In the genomic region with DNA sequence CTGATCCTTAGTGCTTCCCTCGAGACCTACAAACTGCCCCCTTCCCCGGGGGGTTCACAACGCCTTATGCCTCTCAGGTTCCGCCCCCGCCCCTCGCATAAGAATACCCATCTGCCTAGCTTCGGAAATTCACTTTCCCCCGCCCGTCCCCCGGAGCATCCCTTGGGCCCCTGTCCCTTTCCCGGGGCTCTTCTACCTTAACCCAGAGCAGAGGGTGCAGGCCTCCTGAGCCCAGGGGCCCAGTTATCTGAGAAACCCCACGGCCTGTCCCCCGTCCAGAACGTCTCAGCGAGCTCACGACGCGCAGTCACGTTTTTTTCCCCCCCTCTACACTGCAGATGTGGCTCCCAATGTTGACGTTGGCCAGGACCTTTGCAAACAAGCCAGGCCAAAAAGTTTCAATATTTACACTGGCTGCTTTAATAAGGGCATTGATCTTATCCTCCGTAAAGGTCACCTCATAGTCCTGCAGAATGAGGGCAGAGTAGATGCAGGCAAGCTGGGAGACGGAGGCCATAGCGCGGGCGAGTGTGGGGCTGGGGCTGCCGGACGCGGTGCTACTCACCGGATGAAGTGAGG, we compare ENCODE assay signal across 8 cellular contexts. TPM values are rescaled to one million over a fixed set of nuclear protein-coding genes. Genes with fewer than 3 reads are reported as not detected.
DNase-seq lines count a peak whose midpoint lies in the region; ATAC-seq and TF ChIP-seq lines count a peak whose summit lies in the region.

No MANE protein-coding gene starts in this region.

- ATAC-seq in GM19372 (IDR thresholded peaks at IDR 0.05; ENCODE audit: low read depth, unreplicated experiment) (peak; percentile 25), HG03460 (IDR thresholded peaks at IDR 0.05; ENCODE audit: unreplicated experiment) (peak; percentile 16), GM18861 (IDR thresholded peaks at IDR 0.05; ENCODE audit: unreplicated experiment) (no peak)

- H3K4ac ChIP-seq in neuronal stem cell (ENCODE audit: low read length) = no peak overlapping the region

- H2BK120ac ChIP-seq in neuronal stem cell (ENCODE audit: low read depth, low read length) = no peak overlapping the region

- peaks cover 2% of the 10 kb centered on the region for H3K4me1 ChIP-seq in fibroblast of lung (ENCODE audit: control insufficient read depth, extremely low read depth, insufficient read depth, low read length)
- peaks cover 5 to 6% of the 10 kb centered on the region in 2 donors for H3K4me1 ChIP-seq in neuronal stem cell (ENCODE audit: control insufficient read depth in 2 of 2, insufficient read depth in 1 of 2, low read depth in 1 of 2, low read length in 2 of 2)

- no peak overlapping the region for H2BK15ac ChIP-seq in neuronal stem cell (ENCODE audit: low read length)

- H3K18ac ChIP-seq in neuronal stem cell (ENCODE audit: low read length) = peak overlapping the region; percentile 15

- no peaks in the 10 kb centered on the region for H3K9me3 ChIP-seq in fibroblast of lung (ENCODE audit: control insufficient read depth, insufficient read depth, low read depth, low read length)
- H3K9me3 ChIP-seq in neuronal stem cell (replicated peaks in 1 of 2; ENCODE audit: control insufficient read depth in 2 of 2, insufficient read depth in 1 of 2, low read depth in 1 of 2, low read length in 2 of 2) = no peaks in the 10 kb centered on the region

- no peak overlapping the region for H2AK5ac ChIP-seq in neuronal stem cell (ENCODE audit: low read depth, low read length)

- no peak overlapping the region for H2BK12ac ChIP-seq in neuronal stem cell (ENCODE audit: low read length)

- H2BK5ac ChIP-seq in neuronal stem cell (ENCODE audit: low read length) = peak overlapping the region; percentile 61

- peaks cover 14% of the 10 kb centered on the region for H3K79me2 ChIP-seq in fibroblast of lung (ENCODE audit: control insufficient read depth, insufficient read depth, low read length)

- H3K36me3 ChIP-seq in fibroblast of lung (ENCODE audit: control insufficient read depth, insufficient read depth, low read length) (no peaks in the 10 kb centered on the region), neuronal stem cell (replicated peaks in 1 of 2; ENCODE audit: control insufficient read depth in 2 of 2, insufficient read depth in 2 of 2, low read length in 2 of 2) (no peaks in the 10 kb centered on the region)

- peak overlapping the region; percentile 99 for H3K27ac ChIP-seq in fibroblast of lung (ENCODE audit: insufficient read depth, low read length)
- peak overlapping the region; percentile 53 for H3K27ac ChIP-seq in neuronal stem cell (replicated peaks; ENCODE audit: low read length)

- H3K23ac ChIP-seq in neuronal stem cell (ENCODE audit: low read depth, low read length, poor library complexity) = no peak overlapping the region

- peaks cover 2% of the 10 kb centered on the region for H3K79me1 ChIP-seq in neuronal stem cell (ENCODE audit: low read depth, low read length)

- peak; percentile 7 for DNase-seq in DMS 273 treated with DMSO at 0.1 percent for 48 hours (lab: John Stamatoyannopoulos, UW)
- peak; percentile 53 for DNase-seq in SW480 (ENCODE audit: low spot score)
- DNase-seq in fibroblast of lung (ENCODE audit: low read depth in 2 of 2) = peak; percentile 0 to 63
- peak; percentile 20 for DNase-seq in neuronal stem cell (ENCODE audit: low spot score)
- no peak for DNase-seq in AG08395 (ENCODE audit: low spot score)

- peak overlapping the region; percentile 21 for H3K14ac ChIP-seq in neuronal stem cell (ENCODE audit: low read length)

- WGBS in neuronal stem cell (ENCODE audit: extremely low coverage in 2 of 2, insufficient read length in 2 of 2, insufficient replicate concordance in 1 of 2), 2 donors = no CpG with 5 or more reads among the region's 29 CpGs

- TF ChIP-seq CTCF in fibroblast of lung (conservative IDR thresholded peaks at IDR 0.05 in 1 of 2, IDR thresholded peaks at IDR 0.05 in 1 of 2; ENCODE audit: low read depth in 1 of 2, low read length in 2 of 2) = no peak

- peak overlapping the region; percentile 74 for H3K9ac ChIP-seq in fibroblast of lung (ENCODE audit: insufficient read depth, low read length)
- H3K9ac ChIP-seq in neuronal stem cell (ENCODE audit: low read depth, low read length, poor library complexity) = peak overlapping the region; percentile 86

- H4K8ac ChIP-seq in neuronal stem cell (ENCODE audit: low read depth, low read length) = no peak overlapping the region

- no peak overlapping the region for H4K91ac ChIP-seq in neuronal stem cell (ENCODE audit: low read depth, low read length, poor library complexity)

- H3K27me3 ChIP-seq in fibroblast of lung (ENCODE audit: control insufficient read depth, insufficient read depth, low read length) (no peaks in the 10 kb centered on the region), neuronal stem cell (ENCODE audit: control insufficient read depth in 3 of 3, insufficient read depth in 3 of 3, low read depth in 1 of 3, low read length in 3 of 3) (no peaks in the 10 kb centered on the region)

- H4K20me1 ChIP-seq in fibroblast of lung (ENCODE audit: control insufficient read depth, extremely low read depth, insufficient read depth, low read length) = no peaks in the 10 kb centered on the region

- H2AFZ ChIP-seq in fibroblast of lung (ENCODE audit: low read length) (peak overlapping the region; percentile 44), neuronal stem cell (ENCODE audit: low read length) (peak overlapping the region; percentile 91)

- H3K4me2 ChIP-seq in fibroblast of lung (ENCODE audit: extremely low read depth, insufficient read depth, low read length) (peak overlapping the region; percentile 80), neuronal stem cell (ENCODE audit: insufficient read depth, low read length, poor library complexity, severe bottlenecking) (peak overlapping the region; percentile 89)

- H3K4me3 ChIP-seq in fibroblast of lung (replicated peaks in 1 of 4; ENCODE audit: control extremely low read depth in 1 of 4, insufficient read depth in 1 of 4, low read depth in 3 of 4, low read length in 4 of 4) (peak overlapping the region; percentile 56 to 94 (median 81)), neuronal stem cell (ENCODE audit: low read length in 2 of 2) (peak overlapping the region; percentile 83 to 89)

RNA-seq across cellular contexts. Expression of a gene that starts 1.4 kb away (rescaled TPM):
- 93.2 and 134 TPM in 2 replicates for total RNA-seq in fibroblast of lung
- polyA plus RNA-seq in fibroblast of lung = 82.9 and 91.8 TPM in 2 replicates
- polyA plus RNA-seq in fibroblast of lung (2012) = 58.7 and 66.1 TPM in 2 replicates
- polyA minus RNA-seq in fibroblast of lung (ENCODE audit: low replicate concordance) = 74.1 and 113 TPM in 2 replicates
- 31.5 TPM for polyA plus RNA-seq in neuronal stem cell (2013, experiment 1 of 2)
- 30.7 TPM for polyA plus RNA-seq in neuronal stem cell (2013, experiment 2 of 2)

RNA-seq across cellular contexts. Expression of a gene that starts 42.0 kb away (rescaled TPM):
- total RNA-seq in fibroblast of lung = 0.77 and 1.5 TPM in 2 replicates
- 6.7 and 9.3 TPM in 2 replicates for polyA plus RNA-seq in fibroblast of lung
- polyA plus RNA-seq in fibroblast of lung (2012) = 4.5 and 6.4 TPM in 2 replicates
- polyA minus RNA-seq in fibroblast of lung (ENCODE audit: low replicate concordance) = 16.3 and 19.3 TPM in 2 replicates
- polyA plus RNA-seq in neuronal stem cell (2013, experiment 1 of 2) = 1.3 TPM
- polyA plus RNA-seq in neuronal stem cell (2013, experiment 2 of 2) = 1.5 TPM

RNA-seq across cellular contexts. Expression of a gene that starts 44.5 kb away (rescaled TPM):
- 5.1 and 9.9 TPM in 2 replicates for total RNA-seq in fibroblast of lung
- 7.5 and 18.3 TPM in 2 replicates for polyA plus RNA-seq in fibroblast of lung
- 4.0 and 12.2 TPM in 2 replicates for polyA plus RNA-seq in fibroblast of lung (2012)
- polyA minus RNA-seq in fibroblast of lung (ENCODE audit: low replicate concordance) = 42.6 and 118 TPM in 2 replicates
- polyA plus RNA-seq in neuronal stem cell (2013, experiment 1 of 2) = 24.7 TPM
- polyA plus RNA-seq in neuronal stem cell (2013, experiment 2 of 2) = 24.3 TPM

RNA-seq across cellular contexts. Expression of a gene that starts 58.8 kb away (rescaled TPM):
- not detected in 2 replicates for total RNA-seq in fibroblast of lung
- not detected in 2 replicates for polyA plus RNA-seq in fibroblast of lung
- 0.95 and 1.9 TPM in 2 replicates for polyA plus RNA-seq in fibroblast of lung (2012)
- polyA minus RNA-seq in fibroblast of lung (ENCODE audit: low replicate concordance) = not detected in 2 replicates
- polyA plus RNA-seq in neuronal stem cell (2013, experiment 1 of 2) = not detected
- 0.12 TPM for polyA plus RNA-seq in neuronal stem cell (2013, experiment 2 of 2)
